In the genomic region with DNA sequence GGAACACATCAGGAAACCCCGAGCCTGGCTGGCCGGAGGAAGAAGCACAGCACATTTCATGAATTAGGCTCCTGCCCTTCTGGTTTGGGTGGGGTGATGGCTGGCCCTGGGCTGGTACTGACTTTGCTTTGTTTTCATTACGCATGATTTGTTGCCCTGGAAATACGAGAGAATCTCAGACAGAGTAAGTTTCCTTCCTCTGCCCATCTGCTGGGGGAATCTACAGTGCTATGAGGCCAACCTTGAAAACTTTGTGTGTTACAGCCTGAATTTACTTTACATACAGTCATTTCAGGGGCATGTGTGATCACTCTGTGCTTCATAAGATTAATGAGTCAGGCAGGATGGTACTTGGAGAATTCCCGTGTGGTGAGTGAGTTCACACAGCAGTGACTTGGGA, we compare ENCODE assay signal across 18 cellular contexts. TPM values are rescaled to one million over a fixed set of nuclear protein-coding genes. Genes with fewer than 3 reads are reported as not detected.
DNase-seq lines count a peak whose midpoint lies in the region; ATAC-seq and TF ChIP-seq lines count a peak whose summit lies in the region.
"Had no signal": no experiment of that assay in that cellular context is flagged by ENCODE, and none has a peak within 500 bp of the region (broad histone marks: within the 10 kb centered on the region; RNA-seq: fewer than 3 reads in every experiment).

No MANE protein-coding gene starts in this region.

- no peaks in the 10 kb centered on the region for H3K4me1 ChIP-seq in PC-3 (ENCODE audit: insufficient read depth, low read length)
- peaks cover 5% of the 10 kb centered on the region for H3K4me1 ChIP-seq in osteoblast (ENCODE audit: insufficient read depth, low read length)
- H3K4me1 ChIP-seq in suprapubic skin, result no peaks in the 10 kb centered on the region
- H3K4me1 ChIP-seq in OCI-LY7 (ENCODE audit: insufficient read depth, low read length, poor library complexity, severe bottlenecking), result no peaks in the 10 kb centered on the region

- H3K9me3 Mint-ChIP-seq in activated CD4-positive, alpha-beta T cell treated with anti-CD3 and anti-CD28 coated beads, Interleukin-2, amount 10 ng/mL, durations not matched to agents 24 days and 14 days, result no peaks in the 10 kb centered on the region
- H3K9me3 Mint-ChIP-seq: activated naive CD4-positive, alpha-beta T cell treated with anti-CD3 and anti-CD28 coated beads, Interleukin-2, amount 50 U/mL, for 24 hours had no signal

- no peak overlapping the region for H2AFZ ChIP-seq in PC-3 (ENCODE audit: low read length)
- H2AFZ ChIP-seq in osteoblast (ENCODE audit: low read length), result peak overlapping the region; percentile 39
- no peak overlapping the region for H2AFZ ChIP-seq in OCI-LY7 (ENCODE audit: low read length)
- H2AFZ ChIP-seq: hepatocyte had no signal

- no peaks in the 10 kb centered on the region for H3F3A ChIP-seq in PC-3 (ENCODE audit: low read length, unreplicated experiment)

- H3K27me3 Mint-ChIP-seq in activated CD4-positive, alpha-beta T cell treated with anti-CD3 and anti-CD28 coated beads, Interleukin-2, amount 10 ng/mL, durations not matched to agents 24 days and 14 days, result peaks cover 2% of the 10 kb centered on the region

- H3K4me3 Mint-ChIP-seq in activated CD4-positive, alpha-beta T cell treated with anti-CD3 and anti-CD28 coated beads, Interleukin-2, amount 10 ng/mL, durations not matched to agents 24 days and 14 days, result no peak overlapping the region
- H3K4me3 Mint-ChIP-seq: activated naive CD4-positive, alpha-beta T cell treated with anti-CD3 and anti-CD28 coated beads, Interleukin-2, amount 50 U/mL, for 24 hours had no signal

- 36% methylated on average over 5 of the region's 5 CpGs for WGBS in suprapubic skin

- H3K9ac ChIP-seq in PC-3 (ENCODE audit: low read length), result no peak overlapping the region

- DNase-seq in EL, result peak; percentile 89
- peak; percentile 72 for DNase-seq in PC-3
- peak; percentile 76 for DNase-seq in epithelial cell of proximal tubule (ENCODE audit: low read depth)
- DNase-seq in osteoblast (ENCODE audit: insufficient read length, low spot score, missing footprints), result peak; percentile 80
- no peak for DNase-seq in activated CD4-positive, alpha-beta T cell treated with anti-CD3 and anti-CD28 coated beads, Interleukin-2, amount 10 ng/mL, durations not matched to agents 24 days and 14 days
- DNase-seq in suprapubic skin (ENCODE audit: low spot score in 2 of 2), result no peak
- no peak for DNase-seq in OCI-LY7 (ENCODE audit: low spot score)
- DNase-seq: dermis blood vessel endothelial cell; GOT3; midbrain; NCI-H1694 treated with DMSO at 0.1 percent for 48 hours; stimulated activated CD4-positive, alpha-beta T cell treated with anti-CD3 and anti-CD28 coated beads, Interleukin-4, amount 100 ng/mL, for 1 hour; stimulated activated naive CD8-positive, alpha-beta T cell treated with anti-CD3 and anti-CD28 coated beads, Interleukin-15, Interleukin-2, amounts not matched to agents 100 U/mL and 50 U/mL, for 24 hours had no signal

- H3K27ac ChIP-seq in PC-3 (ENCODE audit: low read length), result no peak overlapping the region
- H3K27ac ChIP-seq in osteoblast (ENCODE audit: low read depth, low read length), result peak overlapping the region; percentile 62
- no peak overlapping the region for H3K27ac ChIP-seq in suprapubic skin
- H3K27ac ChIP-seq in OCI-LY7 (ENCODE audit: low read depth, low read length, poor library complexity, severe bottlenecking), result no peak overlapping the region
- H3K27ac ChIP-seq: hepatocyte had no signal

- H3K9me3 ChIP-seq in PC-3 (ENCODE audit: low read length) (no peaks in the 10 kb centered on the region), osteoblast (ENCODE audit: low read depth, low read length) (no peaks in the 10 kb centered on the region), suprapubic skin (no peaks in the 10 kb centered on the region), OCI-LY7 (ENCODE audit: low read length) (no peaks in the 10 kb centered on the region)

- no peaks in the 10 kb centered on the region for H3K4me1 Mint-ChIP-seq in activated CD4-positive, alpha-beta T cell treated with anti-CD3 and anti-CD28 coated beads, Interleukin-2, amount 10 ng/mL, durations not matched to agents 24 days and 14 days
- H3K4me1 Mint-ChIP-seq: activated naive CD4-positive, alpha-beta T cell treated with anti-CD3 and anti-CD28 coated beads, Interleukin-2, amount 50 U/mL, for 24 hours had no signal

- no peaks in the 10 kb centered on the region for H3K9me2 ChIP-seq in PC-3 (replicated peaks; ENCODE audit: low read length)
- no peaks in the 10 kb centered on the region for H3K9me2 ChIP-seq in OCI-LY7 (ENCODE audit: insufficient read depth, low read length)

- CTCF ChIA-PET in PC-3 (lab: Charles Lee) (no interaction called here), OCI-LY7 (lab: Charles Lee; ENCODE audit: unreplicated experiment) (no interaction called here)

- intact Hi-C loops in PC-3 (cut with micrococcal nuclease) (no loop called here), OCI-LY7 (cut with micrococcal nuclease; ENCODE audit: unreplicated experiment) (no loop called here)
- intact Hi-C loops in activated CD4-positive, alpha-beta T cell treated with anti-CD3 and anti-CD28 coated beads, Interleukin-2, amount 10 ng/mL, durations not matched to agents 24 days and 14 days (cut with micrococcal nuclease), result no loop called here

- H3K79me2 ChIP-seq in PC-3 (ENCODE audit: low read length) (no peaks in the 10 kb centered on the region), osteoblast (ENCODE audit: insufficient read depth, low read length) (no peaks in the 10 kb centered on the region), OCI-LY7 (ENCODE audit: insufficient read depth, low read depth, low read length) (no peaks in the 10 kb centered on the region)
- H3K79me2 ChIP-seq: hepatocyte had no signal

- TF ChIP-seq POLR2A in suprapubic skin (IDR thresholded peaks at IDR 0.05), result no peak

- H3K4me3 ChIP-seq in PC-3 (ENCODE audit: low read length) (no peak overlapping the region), epithelial cell of proximal tubule (ENCODE audit: low read depth, low read length) (no peak overlapping the region), osteoblast (ENCODE audit: insufficient read depth, low read length) (no peak overlapping the region), suprapubic skin (no peak overlapping the region), OCI-LY7 (ENCODE audit: low read depth, low read length, poor library complexity, severe bottlenecking) (no peak overlapping the region)
- H3K4me3 ChIP-seq: hepatocyte had no signal

- H3K36me3 Mint-ChIP-seq in activated CD4-positive, alpha-beta T cell treated with anti-CD3 and anti-CD28 coated beads, Interleukin-2, amount 10 ng/mL, durations not matched to agents 24 days and 14 days (ENCODE audit: low read depth), result no peaks in the 10 kb centered on the region
- H3K36me3 Mint-ChIP-seq: activated naive CD4-positive, alpha-beta T cell treated with anti-CD3 and anti-CD28 coated beads, Interleukin-2, amount 50 U/mL, for 24 hours had no signal

- H3K27me3 ChIP-seq in PC-3 (ENCODE audit: low read length) (no peaks in the 10 kb centered on the region; the same call in 1 of the 2 replicates), osteoblast (ENCODE audit: insufficient read depth, low read length) (no peaks in the 10 kb centered on the region), suprapubic skin (no peaks in the 10 kb centered on the region)
- H3K27me3 ChIP-seq: hepatocyte had no signal

- H3K36me3 ChIP-seq in PC-3 (ENCODE audit: low read depth, low read length) (no peaks in the 10 kb centered on the region), osteoblast (ENCODE audit: insufficient read depth, low read length) (no peaks in the 10 kb centered on the region), suprapubic skin (no peaks in the 10 kb centered on the region), OCI-LY7 (ENCODE audit: insufficient read depth, low read length) (no peaks in the 10 kb centered on the region)

- no peak for TF ChIP-seq EP300 in suprapubic skin (IDR thresholded peaks at IDR 0.05)

- POLR2A ChIA-PET in PC-3 (lab: Charles Lee; ENCODE audit: unreplicated experiment), result no interaction called here
- POLR2A ChIA-PET in OCI-LY7 (lab: Charles Lee), result interaction anchor here (1.4 kb wide), 1 partner anchor 22 kb away, joined by 4 read pairs; no protein-coding TSS in a partner anchor

- TF ChIP-seq CTCF in PC-3 (conservative IDR thresholded peaks at IDR 0.05; ENCODE audit: low read depth, low read length), result no peak
- TF ChIP-seq CTCF in epithelial cell of proximal tubule (conservative IDR thresholded peaks at IDR 0.05; ENCODE audit: low read depth, low read length), result no peak
- no peak for TF ChIP-seq CTCF in osteoblast (IDR thresholded peaks at IDR 0.05; ENCODE audit: extremely low read depth, low read depth, low read length)
- TF ChIP-seq CTCF in suprapubic skin (IDR thresholded peaks at IDR 0.05), result no peak
- no peak for TF ChIP-seq CTCF in OCI-LY7 (conservative IDR thresholded peaks at IDR 0.05; ENCODE audit: low read length)

- no peak for ATAC-seq in PC-3
- ATAC-seq in HG03565 (IDR thresholded peaks at IDR 0.05; ENCODE audit: unreplicated experiment), result no peak
- ATAC-seq: stimulated activated naive CD8-positive, alpha-beta T cell treated with anti-CD3 and anti-CD28 coated beads, Interleukin-15, Interleukin-2, amounts not matched to agents 100 U/mL and 50 U/mL, for 24 hours had no signal

- H3K27ac Mint-ChIP-seq in activated CD4-positive, alpha-beta T cell treated with anti-CD3 and anti-CD28 coated beads, Interleukin-2, amount 10 ng/mL, durations not matched to agents 24 days and 14 days, result no peak overlapping the region
- H3K27ac Mint-ChIP-seq: activated naive CD4-positive, alpha-beta T cell treated with anti-CD3 and anti-CD28 coated beads, Interleukin-2, amount 50 U/mL, for 24 hours had no signal

- BruUV-seq in PC-3 (replicated peaks; lab: Mats Ljungman, UMichigan) (no TSS peak), OCI-LY7 (replicated peaks; lab: Mats Ljungman, UMichigan) (no TSS peak)

- H4K20me1 ChIP-seq in PC-3 (ENCODE audit: low read length), result no peaks in the 10 kb centered on the region
- H4K20me1 ChIP-seq in osteoblast (ENCODE audit: insufficient read depth, low read length), result no peaks in the 10 kb centered on the region
- no peaks in the 10 kb centered on the region for H4K20me1 ChIP-seq in OCI-LY7 (ENCODE audit: insufficient read depth, low read length)

- H3K4me2 ChIP-seq in PC-3 (ENCODE audit: low read length) (no peak overlapping the region), osteoblast (ENCODE audit: insufficient read depth, low read length) (peak overlapping the region; percentile 8), OCI-LY7 (ENCODE audit: low read length) (no peak overlapping the region)
- H3K4me2 ChIP-seq: hepatocyte had no signal

RNA-seq across cellular contexts. Expression of a gene that starts 20.5 kb away (rescaled TPM):
- total RNA-seq in PC-3 (2014; rRNA removed), result not detected in 2 replicates
- total RNA-seq in epithelial cell of proximal tubule, result not detected in 2 replicates
- total RNA-seq in osteoblast, result not detected in 2 replicates
- not detected in 2 replicates for total RNA-seq in activated CD4-positive, alpha-beta T cell treated with anti-CD3 and anti-CD28 coated beads, Interleukin-2, amount 10 ng/mL, durations not matched to agents 24 days and 14 days
- total RNA-seq in suprapubic skin, result 1 to 10 TPM in 1 of 4 donors, under 1 TPM in 2, not detected in 1; 0.38 to 1.3 (median 0.60) TPM
- not detected in 2 replicates for total RNA-seq in OCI-LY7 (2014; rRNA removed; shearing (Covaris generic))
- not detected in 2 replicates for total RNA-seq in OCI-LY7 (2022)
- total RNA-seq: dermis blood vessel endothelial cell; hepatocyte; posterior vena cava; T-helper 1 cell treated with Interleukin-12 subunit alpha and Interleukin-12 subunit beta and Interleukin-4 antibody, amounts not matched to agents 30 ng/mL and 1 ng/mL, for 36 hours had no signal

RNA-seq across cellular contexts. Expression of a gene that starts 49.4 kb away (rescaled TPM):
- total RNA-seq in PC-3 (2014; rRNA removed) (31.3 and 35.8 TPM in 2 replicates), epithelial cell of proximal tubule (15.6 and 22.3 TPM in 2 replicates), osteoblast (18.3 and 18.8 TPM in 2 replicates), suprapubic skin (10 to 100 TPM; 11.2 to 18.8 (median 12.4) TPM), OCI-LY7 (2022) (17.5 and 21.4 TPM in 2 replicates)
- total RNA-seq in activated CD4-positive, alpha-beta T cell treated with anti-CD3 and anti-CD28 coated beads, Interleukin-2, amount 10 ng/mL, durations not matched to agents 24 days and 14 days, result 46.4 and 47.4 TPM in 2 replicates
- 14.5 and 15.7 TPM in 2 replicates for total RNA-seq in OCI-LY7 (2014; rRNA removed; shearing (Covaris generic))

Comparison
In these comparisons a context has a peak if more than half of its experiments do, and no peak if none do; other contexts are left out.
1. DNase-seq: peak in EL (single experiment), PC-3 (single experiment), epithelial cell of proximal tubule (single experiment) and osteoblast (single experiment); none in activated CD4-positive, alpha-beta T cell treated with anti-CD3 and anti-CD28 coated beads, Interleukin-2, amount 10 ng/mL, durations not matched to agents 24 days and 14 days (single experiment), suprapubic skin (0 of 2) and OCI-LY7 (single experiment).